ENCODE assay signal across 12 cellular contexts in the genomic region with DNA sequence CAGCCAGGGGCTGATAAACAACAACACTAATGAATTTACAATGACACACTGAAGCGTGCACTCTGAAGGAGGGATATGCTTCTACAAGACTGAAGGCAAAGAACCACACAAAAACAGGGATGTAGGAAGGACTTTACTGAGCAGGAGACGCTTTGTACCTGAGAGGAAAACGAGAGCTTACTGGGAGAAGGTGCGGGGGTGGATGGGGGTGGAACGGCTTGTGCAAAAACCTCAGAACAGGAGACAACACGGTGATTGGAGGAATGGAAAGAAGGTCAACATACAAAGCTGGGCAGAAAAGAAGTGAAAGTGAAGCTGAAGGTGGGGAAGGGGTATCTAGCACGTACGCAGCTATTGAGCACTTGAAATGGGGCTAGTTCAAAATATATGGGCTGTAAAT.
"Had no signal": no experiment of that assay in that cellular context is flagged by ENCODE, and none has a peak within 500 bp of the region (broad histone marks: within the 10 kb centered on the region; RNA-seq: fewer than 3 reads in every experiment).

No MANE protein-coding gene starts in this region.

- H3K4me1 Mint-ChIP-seq: stimulated activated effector memory CD8-positive, alpha-beta T cell treated with anti-CD3 and anti-CD28 coated beads, Interleukin-12 subunit alpha, Interleukin-12 subunit beta, amount 100 ng/mL, for 72 hours had no signal

- H3K27ac ChIP-seq: colonic mucosa, esophagus muscularis mucosa, left lung had no signal

- H3K9me3 Mint-ChIP-seq: activated naive CD4-positive, alpha-beta T cell treated with anti-CD3 and anti-CD28 coated beads for 36 hours; activated T-helper 2 cell treated with anti-CD3 and anti-CD28 coated beads, Interferon-gamma antibody, Interleukin-2, Interleukin-4, amounts not matched to agents 10 μg/mL and 5 μg/mL and 100 μg/mL, durations not matched to agents 14 hours and 24 hours and 36 hours; naive B cell had no signal

- H3K27me3 Mint-ChIP-seq: naive B cell had no signal

- H3K4me1 ChIP-seq: colonic mucosa had no signal

- H3K36me3 Mint-ChIP-seq: naive B cell; stimulated activated effector memory CD8-positive, alpha-beta T cell treated with anti-CD3 and anti-CD28 coated beads, Interleukin-12 subunit alpha, Interleukin-12 subunit beta, amount 100 ng/mL, for 72 hours had no signal

- DNase-seq: activated CD4-positive, alpha-beta T cell treated with anti-CD3 and anti-CD28 coated beads for 1 hour; activated CD4-positive, alpha-beta T cell treated with anti-CD3 and anti-CD28 coated beads, Interleukin-2, amount 50 U/mL, for 48 hours; activated naive CD4-positive, alpha-beta T cell treated with anti-CD3 and anti-CD28 coated beads for 36 hours; colonic mucosa; hippocampal formation; kidney; left lung; naive B cell; T1000 had no signal

- ATAC-seq: left lung; stimulated activated effector memory CD8-positive, alpha-beta T cell treated with anti-CD3 and anti-CD28 coated beads, Interleukin-12 subunit alpha, Interleukin-12 subunit beta, amount 100 ng/mL, for 72 hours had no signal

- H3K36me3 ChIP-seq: colonic mucosa, esophagus muscularis mucosa, left lung had no signal

- H3K4me3 Mint-ChIP-seq: activated naive CD4-positive, alpha-beta T cell treated with anti-CD3 and anti-CD28 coated beads for 36 hours; naive B cell; stimulated activated effector memory CD8-positive, alpha-beta T cell treated with anti-CD3 and anti-CD28 coated beads, Interleukin-12 subunit alpha, Interleukin-12 subunit beta, amount 100 ng/mL, for 72 hours had no signal

- H3K27ac Mint-ChIP-seq: activated naive CD4-positive, alpha-beta T cell treated with anti-CD3 and anti-CD28 coated beads for 36 hours; activated T-helper 2 cell treated with anti-CD3 and anti-CD28 coated beads, Interferon-gamma antibody, Interleukin-2, Interleukin-4, amounts not matched to agents 10 μg/mL and 5 μg/mL and 100 μg/mL, durations not matched to agents 14 hours and 24 hours and 36 hours; stimulated activated effector memory CD8-positive, alpha-beta T cell treated with anti-CD3 and anti-CD28 coated beads, Interleukin-12 subunit alpha, Interleukin-12 subunit beta, amount 100 ng/mL, for 72 hours had no signal

- H3K27me3 ChIP-seq: colonic mucosa, esophagus muscularis mucosa, left lung had no signal

- H3K4me3 ChIP-seq: colonic mucosa, esophagus muscularis mucosa, left lung had no signal

- H3K9me3 ChIP-seq: colonic mucosa, esophagus muscularis mucosa, left lung had no signal
